ENCODE assay signal across 8 cellular contexts in genomic region chr3:4824948-4825325, GRCh38.
DNase-seq lines count a peak whose midpoint lies in the region; ATAC-seq lines count a peak whose summit lies in the region.

No MANE protein-coding gene starts in this region.

- H3K27ac Mint-ChIP-seq in T-helper 1 cell treated with Interleukin-12 subunit alpha and Interleukin-12 subunit beta and Interleukin-4 antibody, amounts not matched to agents 30 μg/mL and 1 μg/mL, for 36 hours, result peak overlapping the region; percentile 99
- peak overlapping the region; percentile 83 for H3K27ac Mint-ChIP-seq in activated T-cell treated with anti-CD3 and anti-CD28 coated beads, Interleukin-2, amount 50 U/mL, for 72 hours

- peaks cover 89% of the 10 kb centered on the region for H3K4me1 Mint-ChIP-seq in T-helper 1 cell treated with Interleukin-12 subunit alpha and Interleukin-12 subunit beta and Interleukin-4 antibody, amounts not matched to agents 30 μg/mL and 1 μg/mL, for 36 hours (ENCODE audit: low read depth)
- H3K4me1 Mint-ChIP-seq in activated T-cell treated with anti-CD3 and anti-CD28 coated beads, Interleukin-2, amount 50 U/mL, for 72 hours (ENCODE audit: low read depth), result peaks cover 100% of the 10 kb centered on the region

- no peaks in the 10 kb centered on the region for H3K27me3 Mint-ChIP-seq in T-helper 1 cell treated with Interleukin-12 subunit alpha and Interleukin-12 subunit beta and Interleukin-4 antibody, amounts not matched to agents 30 μg/mL and 1 μg/mL, for 36 hours (ENCODE audit: low read depth)
- no peaks in the 10 kb centered on the region for H3K27me3 Mint-ChIP-seq in activated T-cell treated with anti-CD3 and anti-CD28 coated beads, Interleukin-2, amount 50 U/mL, for 72 hours (ENCODE audit: low read depth)

- no peak for DNase-seq in T-helper 1 cell
- no peak for DNase-seq in activated T-cell treated with anti-CD3 and anti-CD28 coated beads, Interleukin-2, amount 50 U/mL, for 72 hours
- peak; percentile 75 for DNase-seq in hepatic stellate cell (ENCODE audit: low spot score)
- DNase-seq in stromal cell of bone marrow (ENCODE audit: low read depth), result peak; percentile 65
- no peak for DNase-seq in HT-29 (ENCODE audit: low spot score)
- no peak for DNase-seq in central memory CD4-positive, alpha-beta T cell

- ATAC-seq in activated T-cell treated with anti-CD3 and anti-CD28 coated beads, Interleukin-2, amount 50 U/mL, for 72 hours (replicated peaks in 1 of 2), result no peak
- ATAC-seq in GM21390 (IDR thresholded peaks at IDR 0.05; ENCODE audit: unreplicated experiment), result no peak

- H3K9me3 Mint-ChIP-seq in T-helper 1 cell treated with Interleukin-12 subunit alpha and Interleukin-12 subunit beta and Interleukin-4 antibody, amounts not matched to agents 30 μg/mL and 1 μg/mL, for 36 hours, result peaks cover 3% of the 10 kb centered on the region
- peaks cover 2 to 4% of the 10 kb centered on the region in 2 donors for H3K9me3 Mint-ChIP-seq in activated T-cell treated with anti-CD3 and anti-CD28 coated beads, Interleukin-2, amount 50 U/mL, for 72 hours

- peak overlapping the region; percentile 85 for H3K4me3 Mint-ChIP-seq in T-helper 1 cell treated with Interleukin-12 subunit alpha and Interleukin-12 subunit beta and Interleukin-4 antibody, amounts not matched to agents 30 μg/mL and 1 μg/mL, for 36 hours
- H3K4me3 Mint-ChIP-seq in activated T-cell treated with anti-CD3 and anti-CD28 coated beads, Interleukin-2, amount 50 U/mL, for 72 hours, result peak overlapping the region; percentile 77 to 88

- H3K36me3 Mint-ChIP-seq in T-helper 1 cell treated with Interleukin-12 subunit alpha and Interleukin-12 subunit beta and Interleukin-4 antibody, amounts not matched to agents 30 μg/mL and 1 μg/mL, for 36 hours (ENCODE audit: low read depth), result peaks cover 76% of the 10 kb centered on the region
- H3K36me3 Mint-ChIP-seq in activated T-cell treated with anti-CD3 and anti-CD28 coated beads, Interleukin-2, amount 50 U/mL, for 72 hours (ENCODE audit: insufficient read depth in 2 of 2), result peaks cover 40 to 53% of the 10 kb centered on the region in 2 donors

Comparison
In these comparisons a context has a peak if more than half of its experiments do, and no peak if none do; other contexts are left out.
1. DNase-seq: peak in hepatic stellate cell (single experiment) and stromal cell of bone marrow (single experiment); none in T-helper 1 cell (0 of 5), activated T-cell treated with anti-CD3 and anti-CD28 coated beads, Interleukin-2, amount 50 U/mL, for 72 hours (0 of 2), HT-29 (single experiment) and central memory CD4-positive, alpha-beta T cell (single experiment).